Comparison of ENCODE assay signal across 1 cellular context in genomic region chr22:37816543-37817180, GRCh38.
A peak's percentile ranks its signal among the peaks of the same experiment; 100 is the strongest.
TF ChIP-seq lines count a peak whose summit lies in the region.

No MANE protein-coding gene starts in this region.

TF ChIP-seq in K562, 482 proteins besides CTCF, POLR2A, EP300 and RAD21:
- TF ChIP-seq RBFOX2 (IDR thresholded peaks at IDR 0.05; ENCODE audit: low read depth, low read length) = peak; percentile 52; the same call in 1 of the 2 replicates
- TF ChIP-seq ELF2 (CRISPR knock-in tag; IDR thresholded peaks at IDR 0.05) = no peak
- peak; percentile 58; the same call in 1 of the 2 replicates for TF ChIP-seq POLR2G (IDR thresholded peaks at IDR 0.05; ENCODE audit: low read depth, low read length)
- TF ChIP-seq TAF1 (IDR thresholded peaks at IDR 0.05; ENCODE audit: control insufficient read depth, extremely low read depth, insufficient read depth, low read length, severe bottlenecking) = no peak
